In the genomic region with DNA sequence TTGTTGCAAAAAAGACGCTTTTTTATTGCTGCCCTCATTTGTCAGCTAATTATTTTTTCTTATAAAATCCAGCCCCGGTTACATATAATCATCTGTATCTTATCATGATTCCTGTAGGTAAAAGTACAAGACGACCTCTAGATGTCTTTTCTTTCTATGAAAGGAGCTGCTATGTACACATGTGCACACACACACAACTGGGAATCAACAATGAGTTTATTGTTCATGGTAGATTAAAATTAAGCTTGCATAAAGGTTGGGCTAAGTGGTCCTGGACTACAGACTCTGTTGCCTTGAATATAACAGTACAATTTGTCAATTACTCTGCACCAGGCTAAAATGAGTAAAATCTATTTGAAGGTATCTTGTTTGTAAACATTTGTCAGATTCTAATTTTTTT, we compare ENCODE assay signal across 1 cellular context.
TF ChIP-seq lines count a peak whose summit lies in the region.

No MANE protein-coding gene starts in this region.

TF ChIP-seq in GM12878, 131 proteins besides CTCF, POLR2A, EP300 and RAD21:
- TF ChIP-seq BRCA1 (IDR thresholded peaks at IDR 0.05; ENCODE audit: low read depth, low read length), result no peak
- no peak for TF ChIP-seq GATAD2B (conservative IDR thresholded peaks at IDR 0.05; ENCODE audit: low read depth)
- no peak for TF ChIP-seq RB1 (IDR thresholded peaks at IDR 0.05; ENCODE audit: borderline replicate concordance)
- no peak for TF ChIP-seq SREBF2 (IDR thresholded peaks at IDR 0.05; ENCODE audit: low read length)
- TF ChIP-seq GABPA (IDR thresholded peaks at IDR 0.05; ENCODE audit: low read depth), result no peak
- no peak for TF ChIP-seq ZNF384 (IDR thresholded peaks at IDR 0.05; ENCODE audit: borderline replicate concordance, low read depth, low read length)
- no peak for TF ChIP-seq YBX1 (IDR thresholded peaks at IDR 0.05)
- no peak for TF ChIP-seq MTA2 (IDR thresholded peaks at IDR 0.05; ENCODE audit: low read depth)
- TF ChIP-seq FOXM1 (IDR thresholded peaks at IDR 0.05; ENCODE audit: low read depth, low read length), result no peak
- no peak for TF ChIP-seq E2F4 (IDR thresholded peaks at IDR 0.05; ENCODE audit: low read depth, low read length)
- no peak for TF ChIP-seq MEF2B (IDR thresholded peaks at IDR 0.05; ENCODE audit: partially characterized antibody, poor library complexity, severe bottlenecking)
- no peak for TF ChIP-seq CHD2 (IDR thresholded peaks at IDR 0.05; ENCODE audit: borderline replicate concordance, low read depth, low read length)
- no peak for TF ChIP-seq ZNF622 (IDR thresholded peaks at IDR 0.05)
- TF ChIP-seq TCF3 (IDR thresholded peaks at IDR 0.05; ENCODE audit: borderline replicate concordance, insufficient read depth, low read depth, low read length), result no peak
- TF ChIP-seq ATF7 (IDR thresholded peaks at IDR 0.05; ENCODE audit: low read depth), result no peak
